12 cellular contexts compared by ENCODE assay signal in genomic region chr6:8939615-8940014, GRCh38.
DNase-seq lines count a peak whose midpoint lies in the region; ATAC-seq, FAIRE-seq and TF ChIP-seq lines count a peak whose summit lies in the region.
"Had no signal": no experiment of that assay in that cellular context is flagged by ENCODE, and none has a peak within 500 bp of the region (broad histone marks: within the 10 kb centered on the region; RNA-seq: fewer than 3 reads in every experiment).

No MANE protein-coding gene starts in this region.

- H3K36me3 ChIP-seq in stomach, result no peaks in the 10 kb centered on the region
- H3K36me3 ChIP-seq: prostate gland had no signal

- WGBS in stomach, 5 donors, result 7 to 32% (median 24%) methylated on average over 4 of the region's 4 CpGs

- ATAC-seq in GM21528 (IDR thresholded peaks at IDR 0.05; ENCODE audit: low FRiP score, unreplicated experiment), result no peak

- no peak for TF ChIP-seq CTCF in stomach (IDR thresholded peaks at IDR 0.05)

- no peaks in the 10 kb centered on the region for H3K9me3 ChIP-seq in stomach
- H3K9me3 ChIP-seq: prostate gland had no signal

- peaks cover 0 to 4% (median 0%) of the 10 kb centered on the region in 4 donors for H3K4me1 ChIP-seq in stomach
- H3K4me1 ChIP-seq: prostate gland had no signal

- DNase-seq in NCI-H2107 treated with DMSO at 0.1 percent for 48 hours (lab: John Stamatoyannopoulos, UW; ENCODE audit: unreplicated experiment) (peak; percentile 64), NCI-H2107 (lab: John Stamatoyannopoulos, UW) (no peak), NCI-H146 (lab: John Stamatoyannopoulos, UW) (peak; percentile 98), SK-MEL-5 (ENCODE audit: low read depth, low spot score) (peak; percentile 53), urothelium cell line (ENCODE audit: low spot score) (peak; percentile 10), stomach (no peak)
- no peak for DNase-seq in stimulated activated CD4-positive, alpha-beta T cell treated with anti-CD3 and anti-CD28 coated beads, Interleukin-1b, Interleukin-23, amount 100 ng/mL, for 48 hours
- DNase-seq: 8988T, midbrain, NCI-H1694 treated with DMSO at 0.1 percent for 48 hours had no signal

- no peaks in the 10 kb centered on the region for H3K27me3 ChIP-seq in stomach

- no peak for FAIRE-seq in urothelium cell line (lab: Jason Lieb, UNC)

- no peak overlapping the region for H3K4me3 ChIP-seq in stomach
- H3K4me3 ChIP-seq: prostate gland had no signal

- intact Hi-C loops in stomach (cut with DNase I; ENCODE audit: low total_unique reads), result no loop called here

- H3K27ac ChIP-seq in stomach, result no peak overlapping the region
- H3K27ac ChIP-seq: prostate gland had no signal

- no peak for TF ChIP-seq POLR2A in stomach (IDR thresholded peaks at IDR 0.05)

- TF ChIP-seq EP300 in stomach (IDR thresholded peaks at IDR 0.05), result no peak

- in situ Hi-C loops in SK-MEL-5 (cut with HindIII; ENCODE audit: low pct_unique_long_range_greater_than_20kb, low sequenced_read_pairs), result no loop called here

Comparison
In these comparisons a context has a peak if more than half of its experiments do, and no peak if none do; other contexts are left out.
1. DNase-seq: peak in NCI-H2107 treated with DMSO at 0.1 percent for 48 hours (single experiment), NCI-H146 (single experiment), SK-MEL-5 (single experiment) and urothelium cell line (single experiment); none in NCI-H2107 (single experiment), stimulated activated CD4-positive, alpha-beta T cell treated with anti-CD3 and anti-CD28 coated beads, Interleukin-1b, Interleukin-23, amount 100 ng/mL, for 48 hours (single experiment) and stomach (single experiment).